8 cellular contexts compared by ENCODE assay signal in the genomic region with DNA sequence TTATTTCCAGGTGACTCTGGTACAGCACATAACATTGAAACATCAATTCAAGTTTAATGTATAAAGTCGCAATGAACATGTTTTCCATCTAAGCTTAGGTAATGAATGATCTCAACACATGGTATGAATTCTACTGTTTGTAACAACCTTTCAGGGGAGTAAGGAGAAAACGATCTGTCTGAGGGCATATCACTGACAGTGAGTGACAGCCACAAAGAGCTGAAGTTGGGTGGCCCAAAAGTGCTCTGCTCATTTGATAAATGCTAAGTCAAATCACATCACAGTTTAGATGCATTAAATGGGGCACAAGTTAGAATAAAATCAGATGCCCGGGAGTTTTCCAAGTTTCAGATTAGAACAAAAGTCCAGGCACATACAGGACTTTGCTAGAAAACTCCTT. TPM values are rescaled to one million over a fixed set of nuclear protein-coding genes. Genes with fewer than 3 reads are reported as not detected.
DNase-seq lines count a peak whose midpoint lies in the region; ATAC-seq, FAIRE-seq and TF ChIP-seq lines count a peak whose summit lies in the region.

No MANE protein-coding gene starts in this region.

- H3K4me3 ChIP-seq in SJCRH30 (peak overlapping the region; percentile 84), fibroblast of pulmonary artery (replicated peaks; ENCODE audit: low read depth, low read length) (peak overlapping the region; percentile 95), small intestine (ENCODE audit: low read depth in 1 of 2, low read length in 2 of 2) (peak overlapping the region in 1 of 2 donors; percentile 90)

- 22 to 29% (median 28%) methylated on average over 3 of the region's 3 CpGs for WGBS in small intestine, 3 donors

- no peak for ATAC-seq in GM18519 (IDR thresholded peaks at IDR 0.05; ENCODE audit: low FRiP score, unreplicated experiment)
- no peak for ATAC-seq in GM19395 (IDR thresholded peaks at IDR 0.05; ENCODE audit: unreplicated experiment)

- H3K27ac ChIP-seq in SJCRH30: peak overlapping the region; percentile 99
- peak overlapping the region; percentile 36 to 90 for H3K27ac ChIP-seq in small intestine (ENCODE audit: low read depth in 1 of 2, low read length in 1 of 2)

- H3K4me1 ChIP-seq in SJCRH30 (peaks cover 3% of the 10 kb centered on the region; the same call in 1 of the 2 replicates), small intestine (ENCODE audit: control insufficient read depth in 2 of 2, insufficient read depth in 1 of 2, low read depth in 1 of 2, low read length in 1 of 2) (no peaks in the 10 kb centered on the region)

- FAIRE-seq in small intestine (lab: Jason Lieb, UNC): no peak

- DNase-seq in DMS53 (lab: John Stamatoyannopoulos, UW) (peak; percentile 24), DMS53 treated with DMSO at 0.1 percent for 48 hours (lab: John Stamatoyannopoulos, UW; ENCODE audit: unreplicated experiment) (no peak), SJCRH30 (no peak), fibroblast of pulmonary artery (ENCODE audit: low read depth) (no peak), small intestine (no peak)
- DNase-seq in stimulated activated CD4-positive, alpha-beta T cell treated with anti-CD3 and anti-CD28 coated beads, Interleukin-1b, Interleukin-23, amount 100 ng/mL, for 48 hours: no peak

- no peaks in the 10 kb centered on the region for H3K36me3 ChIP-seq in SJCRH30
- H3K36me3 ChIP-seq in small intestine (ENCODE audit: control insufficient read depth in 2 of 2, insufficient read depth in 2 of 2, low read length in 2 of 2): no peaks in the 10 kb centered on the region

- H3K9me3 ChIP-seq in SJCRH30 (replicated peaks) (no peaks in the 10 kb centered on the region), small intestine (ENCODE audit: control insufficient read depth, low read depth) (no peaks in the 10 kb centered on the region)

- no peak for TF ChIP-seq CTCF in fibroblast of pulmonary artery (IDR thresholded peaks at IDR 0.05; ENCODE audit: low read length, missing control alignments)

- H3K27me3 ChIP-seq in SJCRH30 (no peaks in the 10 kb centered on the region), small intestine (ENCODE audit: control insufficient read depth in 2 of 2, insufficient read depth in 2 of 2, low read length in 2 of 2) (no peaks in the 10 kb centered on the region)

RNA-seq across cellular contexts. Expression of a gene that starts 1.2 kb away (rescaled TPM):
- total RNA-seq in SJCRH30 (2014; rRNA removed; shearing (Covaris generic)): 22.8 and 28.7 TPM in 2 replicates
- 1 to 10 TPM; 4.9 to 8.3 (median 5.9) TPM for polyA plus RNA-seq in small intestine
